Comparison of ENCODE assay signal across 30 cellular contexts in genomic region chr2:147933931-147934330, GRCh38.
"Had no signal": no experiment of that assay in that cellular context is flagged by ENCODE, and none has a peak within 500 bp of the region (broad histone marks: within the 10 kb centered on the region; RNA-seq: fewer than 3 reads in every experiment).

No MANE protein-coding gene starts in this region.

- H3K27ac Mint-ChIP-seq: activated B cell treated with CpG ODN at 0.5 μM for 24 hours; activated CD8-positive, alpha-beta T cell treated with anti-CD3 and anti-CD28 coated beads for 36 hours; activated naive CD8-positive, alpha-beta T cell; activated T-helper 17 cell treated with anti-CD3 and anti-CD28 coated beads, Interleukin-2, amount 50 U/mL, for 72 hours; dendritic cell treated with granulocyte-macrophage colony-stimulating factor and Interleukin-4, amounts not matched to agents 40 ng/mL and 50 ng/mL, for 4 days had no signal

- H3K4me1 Mint-ChIP-seq: activated B cell treated with CpG ODN at 0.5 μM for 24 hours; activated T-helper 17 cell treated with anti-CD3 and anti-CD28 coated beads, Interleukin-2, amount 50 U/mL, for 72 hours had no signal

- ATAC-seq: activated CD4-positive, CD25-positive, alpha-beta regulatory T cell treated with anti-CD3 and anti-CD28 coated beads, Interleukin-2, amount 50 U/mL, for 24 hours; activated CD8-positive, alpha-beta T cell treated with anti-CD3 and anti-CD28 coated beads for 36 hours; activated T-cell treated with anti-CD3 and anti-CD28 coated beads, Interleukin-2, amount 50 U/mL, for 4 hours; activated T-helper 17 cell treated with anti-CD3 and anti-CD28 coated beads, Interleukin-2, amount 50 U/mL, for 72 hours; gastroesophageal sphincter; heart right ventricle had no signal

- H3K9me3 ChIP-seq: colonic mucosa, esophagus squamous epithelium, gastroesophageal sphincter, heart right ventricle had no signal

- H3K9me3 Mint-ChIP-seq: activated B cell treated with CpG ODN at 0.5 μM for 24 hours; activated CD8-positive, alpha-beta T cell treated with anti-CD3 and anti-CD28 coated beads for 36 hours; activated T-cell treated with anti-CD3 and anti-CD28 coated beads, Interleukin-2, amount 50 U/mL, for 4 hours; activated T-helper 17 cell treated with anti-CD3 and anti-CD28 coated beads, Interleukin-2, amount 50 U/mL, for 72 hours; dendritic cell treated with granulocyte-macrophage colony-stimulating factor and Interleukin-4, amounts not matched to agents 40 ng/mL and 50 ng/mL, for 4 days had no signal

- H3K4me3 ChIP-seq: colonic mucosa, dorsolateral prefrontal cortex, esophagus squamous epithelium, gastroesophageal sphincter, heart right ventricle had no signal

- H3K27me3 Mint-ChIP-seq: activated B cell treated with CpG ODN at 0.5 μM for 24 hours; activated CD8-positive, alpha-beta T cell treated with anti-CD3 and anti-CD28 coated beads for 36 hours; activated naive CD8-positive, alpha-beta T cell; activated T-helper 17 cell treated with anti-CD3 and anti-CD28 coated beads, Interleukin-2, amount 50 U/mL, for 72 hours; dendritic cell treated with granulocyte-macrophage colony-stimulating factor and Interleukin-4, amounts not matched to agents 40 ng/mL and 50 ng/mL, for 4 days had no signal

- H3K36me3 ChIP-seq: colonic mucosa had no signal

- H3K4me1 ChIP-seq: colonic mucosa, esophagus squamous epithelium, heart right ventricle had no signal

- FAIRE-seq: astrocyte, endothelial cell of umbilical vein had no signal

- H3K4me3 Mint-ChIP-seq: activated B cell treated with CpG ODN at 0.5 μM for 24 hours; activated CD8-positive, alpha-beta T cell treated with anti-CD3 and anti-CD28 coated beads for 36 hours; activated naive CD8-positive, alpha-beta T cell; activated T-cell treated with anti-CD3 and anti-CD28 coated beads, Interleukin-2, amount 50 U/mL, for 4 hours; activated T-helper 17 cell treated with anti-CD3 and anti-CD28 coated beads, Interleukin-2, amount 50 U/mL, for 72 hours; dendritic cell treated with granulocyte-macrophage colony-stimulating factor and Interleukin-4, amounts not matched to agents 40 ng/mL and 50 ng/mL, for 4 days had no signal

- H3K27ac ChIP-seq: colonic mucosa, epithelial cell of prostate, esophagus squamous epithelium, gastroesophageal sphincter, heart right ventricle had no signal

- H3K27me3 ChIP-seq: colonic mucosa, dorsolateral prefrontal cortex, esophagus squamous epithelium, gastroesophageal sphincter, heart right ventricle had no signal

- DNase-seq: activated B cell treated with CpG ODN at 0.5 μM for 24 hours; activated CD4-positive, alpha-beta T cell treated with anti-CD3 and anti-CD28 coated beads for 48 hours; activated CD4-positive, alpha-beta T cell treated with anti-CD3 and anti-CD28 coated beads, Interleukin-2, amount 50 U/mL, for 1 hour; activated CD4-positive, alpha-beta T cell treated with anti-CD3 and anti-CD28 coated beads, Interleukin-2, amount 50 U/mL, for 48 hours; activated CD8-positive, alpha-beta memory T cell treated with anti-CD3 and anti-CD28 coated beads for 24 hours; activated CD8-positive, alpha-beta T cell treated with anti-CD3 and anti-CD28 coated beads for 36 hours; activated effector memory CD4-positive, alpha-beta T cell treated with Interleukin-2 at 50 U/mL for 16 hours; activated gamma-delta T cell treated with Interleukin-2 at 50 U/mL for 16 hours; activated naive CD4-positive, alpha-beta T cell treated with anti-CD3 and anti-CD28 coated beads, Interleukin-2, amount 50 U/mL, for 16 hours; activated naive CD4-positive, alpha-beta T cell treated with Interleukin-2 at 50 U/mL for 16 hours; activated T-cell treated with anti-CD3 and anti-CD28 coated beads, Interleukin-2, amount 50 U/mL, for 4 hours; amniotic stem cell; anterior cingulate cortex; caudate nucleus; cerebellar nuclear complex; colonic mucosa; dorsolateral prefrontal cortex; effector memory CD4-positive, alpha-beta T cell; esophagus squamous epithelium; foreskin melanocyte; heart right ventricle; T-helper 2 cell had no signal
